ENCODE assay signal across 10 cellular contexts in the genomic region with DNA sequence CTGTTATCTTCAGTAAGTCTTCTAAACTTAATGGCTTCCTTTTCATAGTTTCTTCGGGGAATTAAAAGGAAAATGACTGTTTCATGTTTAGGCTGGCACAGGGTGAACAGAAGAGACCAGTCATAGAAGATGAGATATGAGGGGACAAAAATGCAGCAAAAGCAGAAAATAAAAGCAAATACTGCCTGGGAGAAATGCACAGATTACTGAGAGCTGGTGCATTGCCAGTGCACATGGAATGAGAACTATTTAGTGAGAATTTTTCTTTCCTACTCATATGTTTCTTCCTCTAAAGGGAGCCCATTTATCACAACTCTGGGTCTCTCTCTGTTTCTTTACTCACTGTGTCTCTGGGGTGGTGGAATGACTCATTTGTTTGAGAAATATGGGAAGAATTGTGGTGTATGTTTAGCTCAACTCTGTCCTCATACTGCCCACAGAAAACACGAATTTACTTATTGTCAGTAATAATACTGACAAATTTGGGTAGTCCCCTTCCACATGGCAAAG. TPM values are rescaled to one million over a fixed set of nuclear protein-coding genes. Genes with fewer than 3 reads are reported as not detected.
DNase-seq lines count a peak whose midpoint lies in the region; ATAC-seq and TF ChIP-seq lines count a peak whose summit lies in the region.
"Had no signal": no experiment of that assay in that cellular context is flagged by ENCODE, and none has a peak within 500 bp of the region (broad histone marks: within the 10 kb centered on the region; RNA-seq: fewer than 3 reads in every experiment).

No MANE protein-coding gene starts in this region.

- intact Hi-C loops in tibial artery (cut with DNase I; ENCODE audit: low total_unique reads): no loop called here
- intact Hi-C loops in posterior cingulate gyrus (cut with DNase I): no loop called here

- no peaks in the 10 kb centered on the region for H3K9me3 ChIP-seq in tibial artery

- CTCF ChIA-PET in activated naive CD4-positive, alpha-beta T cell treated with anti-CD3 and anti-CD28 coated beads, Interleukin-2, amount 10 ng/mL, durations not matched to agents 7 days and 5 days (lab: Charles Lee): interaction anchor here (0.5 to 1.0 kb wide), 2 partner anchors 11 to 575 kb away, joined by 3 read pairs; no protein-coding TSS in a partner anchor

- no peaks in the 10 kb centered on the region for H3K36me3 Mint-ChIP-seq in activated naive CD4-positive, alpha-beta T cell treated with anti-CD3 and anti-CD28 coated beads, Interleukin-2, amount 50 U/mL, for 72 hours
- no peaks in the 10 kb centered on the region for H3K36me3 Mint-ChIP-seq in activated naive CD4-positive, alpha-beta T cell treated with anti-CD3 and anti-CD28 coated beads, Interleukin-2, amount 10 ng/mL, durations not matched to agents 7 days and 5 days

- peaks cover 0 to 16% (median 9%) of the 10 kb centered on the region in 4 donors for H3K4me1 ChIP-seq in tibial artery

- H3K27ac ChIP-seq in tibial artery: peak overlapping the region in 1 of 2 donors; percentile 25

- TF ChIP-seq CTCF in foreskin fibroblast (IDR thresholded peaks at IDR 0.05; ENCODE audit: low read depth, low read length) (no peak), tibial artery (IDR thresholded peaks at IDR 0.05) (no peak)

- H3K4me3 Mint-ChIP-seq in activated naive CD4-positive, alpha-beta T cell treated with anti-CD3 and anti-CD28 coated beads, Interleukin-2, amount 10 ng/mL, durations not matched to agents 7 days and 5 days: no peak overlapping the region

- H3K27me3 Mint-ChIP-seq in activated naive CD4-positive, alpha-beta T cell treated with anti-CD3 and anti-CD28 coated beads, Interleukin-2, amount 10 ng/mL, durations not matched to agents 7 days and 5 days: peaks cover 17% of the 10 kb centered on the region

- H3K27me3 ChIP-seq in tibial artery: no peaks in the 10 kb centered on the region

- ATAC-seq in activated naive CD4-positive, alpha-beta T cell treated with anti-CD3 and anti-CD28 coated beads, Interleukin-2, amount 50 U/mL, for 72 hours: peak; percentile 64 to 98

- H3K4me1 Mint-ChIP-seq in activated naive CD4-positive, alpha-beta T cell treated with anti-CD3 and anti-CD28 coated beads, Interleukin-2, amount 10 ng/mL, durations not matched to agents 7 days and 5 days: no peaks in the 10 kb centered on the region

- H3K4me3 ChIP-seq in foreskin fibroblast (ENCODE audit: low read depth in 1 of 2, low read length in 2 of 2): no peak overlapping the region
- peak overlapping the region; percentile 5 to 25 for H3K4me3 ChIP-seq in tibial artery

- H3K27ac Mint-ChIP-seq in activated naive CD4-positive, alpha-beta T cell treated with anti-CD3 and anti-CD28 coated beads, Interleukin-2, amount 50 U/mL, for 72 hours: no peak overlapping the region
- H3K27ac Mint-ChIP-seq in activated naive CD4-positive, alpha-beta T cell treated with anti-CD3 and anti-CD28 coated beads, Interleukin-2, amount 10 ng/mL, durations not matched to agents 7 days and 5 days: no peak overlapping the region

- H3K36me3 ChIP-seq in tibial artery: no peaks in the 10 kb centered on the region

- no peaks in the 10 kb centered on the region for H3K9me3 Mint-ChIP-seq in activated naive CD4-positive, alpha-beta T cell treated with anti-CD3 and anti-CD28 coated beads, Interleukin-2, amount 50 U/mL, for 72 hours
- H3K9me3 Mint-ChIP-seq in activated naive CD4-positive, alpha-beta T cell treated with anti-CD3 and anti-CD28 coated beads, Interleukin-2, amount 10 ng/mL, durations not matched to agents 7 days and 5 days: no peaks in the 10 kb centered on the region

- DNase-seq in activated naive CD4-positive, alpha-beta T cell treated with anti-CD3 and anti-CD28 coated beads, Interleukin-2, amount 50 U/mL, for 72 hours (ENCODE audit: low spot score in 2 of 2): peak in 1 of 2 donors; percentile 17
- DNase-seq in activated naive CD4-positive, alpha-beta T cell treated with anti-CD3 and anti-CD28 coated beads, Interleukin-2, amount 10 ng/mL, durations not matched to agents 7 days and 5 days: no peak
- DNase-seq in NOMO-1 treated with DMSO at 0.1 percent for 48 hours (lab: John Stamatoyannopoulos, UW; ENCODE audit: unreplicated experiment) (peak; percentile 50), foreskin fibroblast (peak; percentile 87 to 92), tibial artery (no peak), hippocampal formation (lab: John Stamatoyannopoulos, UW) (no peak), NCI-H2227 treated with DMSO at 0.1 percent for 48 hours (lab: John Stamatoyannopoulos, UW) (no peak), posterior cingulate gyrus (no peak)
- DNase-seq: activated naive CD4-positive, alpha-beta T cell treated with Interleukin-2 at 50 U/mL for 16 hours had no signal

RNA-seq across cellular contexts. Expression of a gene that starts 25.9 kb away (rescaled TPM):
- total RNA-seq in activated naive CD4-positive, alpha-beta T cell treated with anti-CD3 and anti-CD28 coated beads, Interleukin-2, amount 50 U/mL, for 72 hours: 1 to 10 TPM; 3.7 to 6.4 TPM
- total RNA-seq: OCI-LY7 had no signal

Comparison
In these comparisons a context has a peak if more than half of its experiments do, and no peak if none do; other contexts are left out.
1. DNase-seq: peak in NOMO-1 treated with DMSO at 0.1 percent for 48 hours (single experiment) and foreskin fibroblast (2 of 2); none in activated naive CD4-positive, alpha-beta T cell treated with anti-CD3 and anti-CD28 coated beads, Interleukin-2, amount 10 ng/mL, durations not matched to agents 7 days and 5 days (single experiment), tibial artery (0 of 2), hippocampal formation (0 of 2), NCI-H2227 treated with DMSO at 0.1 percent for 48 hours (single experiment) and posterior cingulate gyrus (0 of 10).
2. H3K4me3 ChIP-seq: peak in tibial artery (2 of 2); none in foreskin fibroblast (0 of 2).